Comparison of ENCODE assay signal across 8 cellular contexts in genomic region chr17:64661731-64661980, GRCh38. TPM values are rescaled to one million over a fixed set of nuclear protein-coding genes. Genes with fewer than 3 reads are reported as not detected.
A peak's percentile ranks its signal among the peaks of the same experiment; 100 is the strongest.
DNase-seq lines count a peak whose midpoint lies in the region; ATAC-seq and TF ChIP-seq lines count a peak whose summit lies in the region.

No MANE protein-coding gene starts in this region.

- intact Hi-C loops in ascending aorta (cut with DNase I), result loop anchor here (1.0 to 5.0 kb wide), 3 partner anchors 46 to 154 kb away; partner anchors contain the start of genes CEP95 and DDX5

- H3K4me3 ChIP-seq in ascending aorta (peak overlapping the region; percentile 74 to 98), thoracic aorta (peak overlapping the region; percentile 94)

- H3K9me3 ChIP-seq in ascending aorta (no peaks in the 10 kb centered on the region), thoracic aorta (no peaks in the 10 kb centered on the region)

- H3K4me1 ChIP-seq in ascending aorta (peaks cover 0 to 17% of the 10 kb centered on the region in 2 donors), thoracic aorta (ENCODE audit: control insufficient read depth in 1 of 2, low read depth in 2 of 2) (peaks cover 24 to 37% of the 10 kb centered on the region in 2 donors)

- no peaks in the 10 kb centered on the region for H3K27me3 ChIP-seq in ascending aorta
- H3K27me3 ChIP-seq in thoracic aorta (replicated peaks; ENCODE audit: insufficient read depth), result no peaks in the 10 kb centered on the region

- ATAC-seq in GM18907 (IDR thresholded peaks at IDR 0.05; ENCODE audit: unreplicated experiment) (peak; percentile 44), HG03342 (IDR thresholded peaks at IDR 0.05; ENCODE audit: unreplicated experiment) (peak; percentile 42), left lobe of liver (peak; percentile 31), thoracic aorta (ENCODE audit: insufficient number of reproducible peaks, low FRiP score, low read depth) (no peak), GM21515 (IDR thresholded peaks at IDR 0.05; ENCODE audit: unreplicated experiment) (no peak)

- DNase-seq in ascending aorta (ENCODE audit: low spot score in 2 of 2) (peak in 1 of 2 donors; percentile 22), left lobe of liver (ENCODE audit: low spot score) (no peak), thoracic aorta (ENCODE audit: low spot score) (no peak), NCI-H2196 (lab: John Stamatoyannopoulos, UW; ENCODE audit: unreplicated experiment) (no peak), SKM-1 treated with dmso at 0.1 percent for 144 hours (lab: John Stamatoyannopoulos, UW; ENCODE audit: unreplicated experiment) (no peak)

- H3K27ac ChIP-seq in ascending aorta (peak overlapping the region; percentile 86), thoracic aorta (peak overlapping the region; percentile 90)

- H3K36me3 ChIP-seq in ascending aorta (no peaks in the 10 kb centered on the region), thoracic aorta (no peaks in the 10 kb centered on the region)

- TF ChIP-seq CTCF in ascending aorta (IDR thresholded peaks at IDR 0.05), result no peak
- no peak for TF ChIP-seq CTCF in thoracic aorta (IDR thresholded peaks at IDR 0.05)

RNA-seq across cellular contexts. Expression of gene SMURF2, which starts 0.5 kb away (rescaled TPM):
- total RNA-seq in ascending aorta (17.6 TPM), left lobe of liver (2.2 TPM), thoracic aorta (10 to 100 TPM; 30.5 to 39.8 TPM)

Comparison
In these comparisons a context has a peak if more than half of its experiments do, and no peak if none do; other contexts are left out.
1. ATAC-seq: peak in GM18907 (single experiment), HG03342 (single experiment) and left lobe of liver (single experiment); none in thoracic aorta (single experiment) and GM21515 (single experiment).